In the genomic region with DNA sequence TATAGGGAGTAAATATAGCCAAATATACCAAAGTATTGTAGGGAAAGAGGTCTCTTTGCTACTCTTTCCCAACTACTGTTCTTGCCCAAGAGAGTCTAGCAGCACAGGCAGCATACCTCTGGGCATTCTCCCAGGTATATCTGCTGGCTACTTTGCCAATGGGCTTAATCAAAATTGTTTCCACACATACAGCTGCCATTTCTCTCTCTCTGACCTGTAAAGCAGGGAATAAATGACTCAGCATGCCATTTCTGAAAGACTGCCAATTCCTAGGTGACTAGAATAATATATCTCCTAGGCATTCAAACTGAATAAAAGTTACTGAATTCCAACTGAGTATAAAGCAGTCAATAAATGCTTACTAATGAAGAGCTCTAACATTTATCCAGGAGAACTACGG, we compare ENCODE assay signal across 10 cellular contexts. TPM values are rescaled to one million over a fixed set of nuclear protein-coding genes. Genes with fewer than 3 reads are reported as not detected.
A peak's percentile ranks its signal among the peaks of the same experiment; 100 is the strongest.
DNase-seq lines count a peak whose midpoint lies in the region; FAIRE-seq and TF ChIP-seq lines count a peak whose summit lies in the region.
"Had no signal": no experiment of that assay in that cellular context is flagged by ENCODE, and none has a peak within 500 bp of the region (broad histone marks: within the 10 kb centered on the region; RNA-seq: fewer than 3 reads in every experiment).

No MANE protein-coding gene starts in this region.

- H3K9me2 ChIP-seq in OCI-LY7 (ENCODE audit: insufficient read depth, low read length), result no peaks in the 10 kb centered on the region

- H3K27me3 ChIP-seq in kidney epithelial cell (ENCODE audit: control insufficient read depth, insufficient read depth, low read length), result no peaks in the 10 kb centered on the region
- H3K27me3 ChIP-seq: hepatocyte had no signal

- TF ChIP-seq CTCF in AG09319 (IDR thresholded peaks at IDR 0.05; ENCODE audit: low read depth, low read length) (no peak), astrocyte of the spinal cord (IDR thresholded peaks at IDR 0.05; ENCODE audit: low read depth, low read length) (no peak), kidney epithelial cell (IDR thresholded peaks at IDR 0.05; ENCODE audit: insufficient read depth, low read length, poor library complexity, severe bottlenecking) (no peak), OCI-LY7 (conservative IDR thresholded peaks at IDR 0.05; ENCODE audit: low read length) (no peak), GM13976 (IDR thresholded peaks at IDR 0.05; ENCODE audit: borderline replicate concordance, control extremely low read depth, extremely low read depth, insufficient read depth, missing control alignments) (no peak)

- H3K9me3 ChIP-seq in OCI-LY7 (ENCODE audit: low read length), result no peaks in the 10 kb centered on the region

- H3K27ac ChIP-seq in OCI-LY7 (ENCODE audit: low read depth, low read length, poor library complexity, severe bottlenecking), result no peak overlapping the region
- H3K27ac ChIP-seq: hepatocyte had no signal

- peak; percentile 79; the same call in 1 of the 2 replicates for TF ChIP-seq EP300 in Ishikawa (IDR thresholded peaks at IDR 0.05; ENCODE audit: borderline replicate concordance)

- no peak overlapping the region for H3K4me2 ChIP-seq in OCI-LY7 (ENCODE audit: low read length)
- H3K4me2 ChIP-seq: hepatocyte had no signal

- DNase-seq in AG09319 (ENCODE audit: extremely low read depth, low read depth) (peak; percentile 12), astrocyte of the spinal cord (ENCODE audit: low read depth, low spot score) (peak; percentile 76), kidney epithelial cell (ENCODE audit: low read depth) (peak; percentile 52), DMS79 treated with DMSO at 0.1 percent for 48 hours (lab: John Stamatoyannopoulos, UW) (no peak), GM19239 (ENCODE audit: insufficient read length, low spot score) (no peak), OCI-LY7 (ENCODE audit: low spot score) (no peak), GM13976 (ENCODE audit: low spot score) (no peak)

- no peak for FAIRE-seq in GM19239 (lab: Jason Lieb, UNC)
- FAIRE-seq: G401.6 had no signal

- H3K36me3 ChIP-seq in kidney epithelial cell (ENCODE audit: control insufficient read depth, insufficient read depth, low read length) (peaks cover 1% of the 10 kb centered on the region), OCI-LY7 (ENCODE audit: insufficient read depth, low read length) (peaks cover 26% of the 10 kb centered on the region; the same call in 1 of the 2 replicates)

- H3K79me2 ChIP-seq in OCI-LY7 (ENCODE audit: insufficient read depth, low read depth, low read length), result no peaks in the 10 kb centered on the region
- H3K79me2 ChIP-seq: hepatocyte had no signal

- H4K20me1 ChIP-seq in OCI-LY7 (ENCODE audit: insufficient read depth, low read length), result no peaks in the 10 kb centered on the region

- CTCF ChIA-PET in OCI-LY7 (lab: Charles Lee; ENCODE audit: unreplicated experiment), result no interaction called here

- intact Hi-C loops in OCI-LY7 (cut with micrococcal nuclease; ENCODE audit: unreplicated experiment), result no loop called here

- H2AFZ ChIP-seq in OCI-LY7 (ENCODE audit: low read length), result no peak overlapping the region
- H2AFZ ChIP-seq: hepatocyte had no signal

- H3K4me3 ChIP-seq in astrocyte of the spinal cord (ENCODE audit: low read depth, low read length) (no peak overlapping the region), kidney epithelial cell (ENCODE audit: low read depth, low read length) (no peak overlapping the region), OCI-LY7 (ENCODE audit: low read depth, low read length, poor library complexity, severe bottlenecking) (no peak overlapping the region)
- H3K4me3 ChIP-seq: hepatocyte had no signal

- BruUV-seq in OCI-LY7 (replicated peaks; lab: Mats Ljungman, UMichigan), result no TSS peak

- H3K4me1 ChIP-seq in OCI-LY7 (ENCODE audit: insufficient read depth, low read length, poor library complexity, severe bottlenecking), result no peaks in the 10 kb centered on the region

- POLR2A ChIA-PET in OCI-LY7 (lab: Charles Lee), result interaction anchor here (1.0 kb wide), 1 partner anchor 64 kb away, joined by 5 read pairs; no protein-coding TSS in a partner anchor

- in situ Hi-C loops in astrocyte of the spinal cord (cut with HindIII; ENCODE audit: low sequenced_read_pairs) (no loop called here), GM13976 (cut with MboI; ENCODE audit: low sequenced_read_pairs, unreplicated experiment) (no loop called here)

- no peak for TF ChIP-seq RAD21 in Ishikawa (IDR thresholded peaks at IDR 0.05; ENCODE audit: low read depth)

TF ChIP-seq in Ishikawa, 13 proteins besides CTCF, POLR2A, EP300 and RAD21:
- TF ChIP-seq FOXM1 (IDR thresholded peaks at IDR 0.05; ENCODE audit: borderline replicate concordance, low read depth), result peak; percentile 41; the same call in 1 of the 2 replicates
- TF ChIP-seq TCF12 (IDR thresholded peaks at IDR 0.05; ENCODE audit: low read depth), result peak; percentile 84
- TF ChIP-seq ZBTB7A (IDR thresholded peaks at IDR 0.05; ENCODE audit: low read depth), result no peak
- TF ChIP-seq CEBPB (IDR thresholded peaks at IDR 0.05), result peak; percentile 70
- peak; percentile 68 for TF ChIP-seq TEAD4 (IDR thresholded peaks at IDR 0.05)
- TF ChIP-seq, protein P1, sequence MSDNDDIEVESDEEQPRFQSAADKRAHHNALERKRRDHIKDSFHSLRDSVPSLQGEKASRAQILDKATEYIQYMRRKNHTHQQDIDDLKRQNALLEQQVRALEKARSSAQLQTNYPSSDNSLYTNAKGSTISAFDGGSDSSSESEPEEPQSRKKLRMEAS (IDR thresholded peaks at IDR 0.05), result peak; percentile 27; the same call in 1 of the 2 replicates
- TF ChIP-seq CREB1 (IDR thresholded peaks at IDR 0.05; ENCODE audit: low read depth), result 0 out of 2 replicates have a peak, but pooled peaks have one; percentile 14
- TF ChIP-seq EGR1 (IDR thresholded peaks at IDR 0.05), result no peak
- TF ChIP-seq TAF1 (IDR thresholded peaks at IDR 0.05; ENCODE audit: low read depth), result no peak
- TF ChIP-seq, protein P2, sequence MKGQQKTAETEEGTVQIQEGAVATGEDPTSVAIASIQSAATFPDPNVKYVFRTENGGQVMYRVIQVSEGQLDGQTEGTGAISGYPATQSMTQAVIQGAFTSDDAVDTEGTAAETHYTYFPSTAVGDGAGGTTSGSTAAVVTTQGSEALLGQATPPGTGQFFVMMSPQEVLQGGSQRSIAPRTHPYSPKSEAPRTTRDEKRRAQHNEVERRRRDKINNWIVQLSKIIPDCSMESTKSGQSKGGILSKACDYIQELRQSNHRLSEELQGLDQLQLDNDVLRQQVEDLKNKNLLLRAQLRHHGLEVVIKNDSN (IDR thresholded peaks at IDR 0.05), result no peak
- peak; percentile 47; the same call in 1 of the 2 replicates for TF ChIP-seq YY1 (IDR thresholded peaks at IDR 0.05; ENCODE audit: low read depth)
- peak; percentile 96 for TF ChIP-seq NFIC (IDR thresholded peaks at IDR 0.05)
- TF ChIP-seq, protein P3, sequence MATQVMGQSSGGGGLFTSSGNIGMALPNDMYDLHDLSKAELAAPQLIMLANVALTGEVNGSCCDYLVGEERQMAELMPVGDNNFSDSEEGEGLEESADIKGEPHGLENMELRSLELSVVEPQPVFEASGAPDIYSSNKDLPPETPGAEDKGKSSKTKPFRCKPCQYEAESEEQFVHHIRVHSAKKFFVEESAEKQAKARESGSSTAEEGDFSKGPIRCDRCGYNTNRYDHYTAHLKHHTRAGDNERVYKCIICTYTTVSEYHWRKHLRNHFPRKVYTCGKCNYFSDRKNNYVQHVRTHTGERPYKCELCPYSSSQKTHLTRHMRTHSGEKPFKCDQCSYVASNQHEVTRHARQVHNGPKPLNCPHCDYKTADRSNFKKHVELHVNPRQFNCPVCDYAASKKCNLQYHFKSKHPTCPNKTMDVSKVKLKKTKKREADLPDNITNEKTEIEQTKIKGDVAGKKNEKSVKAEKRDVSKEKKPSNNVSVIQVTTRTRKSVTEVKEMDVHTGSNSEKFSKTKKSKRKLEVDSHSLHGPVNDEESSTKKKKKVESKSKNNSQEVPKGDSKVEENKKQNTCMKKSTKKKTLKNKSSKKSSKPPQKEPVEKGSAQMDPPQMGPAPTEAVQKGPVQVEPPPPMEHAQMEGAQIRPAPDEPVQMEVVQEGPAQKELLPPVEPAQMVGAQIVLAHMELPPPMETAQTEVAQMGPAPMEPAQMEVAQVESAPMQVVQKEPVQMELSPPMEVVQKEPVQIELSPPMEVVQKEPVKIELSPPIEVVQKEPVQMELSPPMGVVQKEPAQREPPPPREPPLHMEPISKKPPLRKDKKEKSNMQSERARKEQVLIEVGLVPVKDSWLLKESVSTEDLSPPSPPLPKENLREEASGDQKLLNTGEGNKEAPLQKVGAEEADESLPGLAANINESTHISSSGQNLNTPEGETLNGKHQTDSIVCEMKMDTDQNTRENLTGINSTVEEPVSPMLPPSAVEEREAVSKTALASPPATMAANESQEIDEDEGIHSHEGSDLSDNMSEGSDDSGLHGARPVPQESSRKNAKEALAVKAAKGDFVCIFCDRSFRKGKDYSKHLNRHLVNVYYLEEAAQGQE (IDR thresholded peaks at IDR 0.05; ENCODE audit: low read depth), result no peak

RNA-seq across cellular contexts. Expression of a gene that starts 44.6 kb away (rescaled TPM):
- total RNA-seq in kidney epithelial cell, result 39.8 and 46.7 TPM in 2 replicates
- 23.2 and 23.7 TPM in 2 replicates for total RNA-seq in OCI-LY7 (2014; rRNA removed; shearing (Covaris generic))
- 25.5 and 27.2 TPM in 2 replicates for total RNA-seq in OCI-LY7 (2022)

Comparison
In these comparisons a context has a peak if more than half of its experiments do, and no peak if none do; other contexts are left out.
1. DNase-seq: peak in AG09319 (single experiment), astrocyte of the spinal cord (single experiment) and kidney epithelial cell (single experiment); none in DMS79 treated with DMSO at 0.1 percent for 48 hours (single experiment), GM19239 (single experiment), OCI-LY7 (single experiment) and GM13976 (single experiment).